12 cellular contexts compared by ENCODE assay signal in genomic region chr11:120956710-120957500, GRCh38.
DNase-seq lines count a peak whose midpoint lies in the region; ATAC-seq and TF ChIP-seq lines count a peak whose summit lies in the region.
"Had no signal": no experiment of that assay in that cellular context is flagged by ENCODE, and none has a peak within 500 bp of the region (broad histone marks: within the 10 kb centered on the region; RNA-seq: fewer than 3 reads in every experiment).

No MANE protein-coding gene starts in this region.

- peaks cover 20% of the 10 kb centered on the region for H3K4me1 Mint-ChIP-seq in stimulated activated memory B cell treated with anti-CD40 and anti-IgM and Interleukin-4, amounts not matched to agents 10 μg/mL and 1 μg/mL and 100 μg/mL, for 72 hours

- H3K4me3 ChIP-seq in upper lobe of right lung (no peak overlapping the region), vagina (no peak overlapping the region)
- H3K4me3 ChIP-seq: heart right ventricle, tibial artery had no signal

- peak; percentile 23 for DNase-seq in stimulated activated CD4-positive, alpha-beta T cell treated with anti-CD3 and anti-CD28 coated beads, Interleukin-15, amount 100 ng/mL, for 24 hours
- DNase-seq in stimulated activated CD4-positive, alpha-beta T cell treated with anti-CD3 and anti-CD28 coated beads, Interleukin-4, amount 100 ng/mL, for 1 hour = no peak
- peak; percentile 31 for DNase-seq in NCI-H526 treated with DMSO at 0.1 percent for 48 hours (lab: John Stamatoyannopoulos, UW)
- peak; percentile 12 for DNase-seq in central memory CD4-positive, alpha-beta T cell
- DNase-seq in upper lobe of right lung = no peak
- no peak for DNase-seq in vagina (ENCODE audit: extremely low spot score in 2 of 2)
- DNase-seq in COLO829 (ENCODE audit: low spot score) = no peak
- DNase-seq: effector memory CD4-positive, alpha-beta T cell; heart right ventricle; NCI-H146; tibial artery had no signal

- no peak for TF ChIP-seq POLR2A in vagina (IDR thresholded peaks at IDR 0.05)

- no peaks in the 10 kb centered on the region for H3K27me3 ChIP-seq in upper lobe of right lung
- no peaks in the 10 kb centered on the region for H3K27me3 ChIP-seq in vagina

- H3K27ac ChIP-seq in upper lobe of right lung (no peak overlapping the region), vagina (no peak overlapping the region)
- H3K27ac ChIP-seq: heart right ventricle, tibial artery had no signal

- intact Hi-C loops in upper lobe of right lung (cut with DNase I) (no loop called here), vagina (cut with DNase I) (loop anchor here (10.0 kb wide), 1 partner anchor 442 kb away; the partner anchor contains the start of gene GRIK4)

- H3K36me3 ChIP-seq in upper lobe of right lung (no peaks in the 10 kb centered on the region), vagina (no peaks in the 10 kb centered on the region)
- H3K36me3 ChIP-seq: heart right ventricle, tibial artery had no signal

- no peaks in the 10 kb centered on the region for H3K36me3 Mint-ChIP-seq in stimulated activated memory B cell treated with anti-CD40 and anti-IgM and Interleukin-4, amounts not matched to agents 10 μg/mL and 1 μg/mL and 100 μg/mL, for 72 hours

- no peak for TF ChIP-seq CTCF in upper lobe of right lung (IDR thresholded peaks at IDR 0.05)
- no peak for TF ChIP-seq CTCF in vagina (IDR thresholded peaks at IDR 0.05)

- H3K4me3 Mint-ChIP-seq in stimulated activated memory B cell treated with anti-CD40 and anti-IgM and Interleukin-4, amounts not matched to agents 10 μg/mL and 1 μg/mL and 100 μg/mL, for 72 hours = no peak overlapping the region

- H3K4me1 ChIP-seq in upper lobe of right lung (peaks cover 5% of the 10 kb centered on the region), vagina (no peaks in the 10 kb centered on the region)

- peaks cover 13% of the 10 kb centered on the region for H3K27me3 Mint-ChIP-seq in stimulated activated memory B cell treated with anti-CD40 and anti-IgM and Interleukin-4, amounts not matched to agents 10 μg/mL and 1 μg/mL and 100 μg/mL, for 72 hours

- H3K9me3 ChIP-seq in upper lobe of right lung = no peaks in the 10 kb centered on the region
- H3K9me3 ChIP-seq in vagina = no peaks in the 10 kb centered on the region
- H3K9me3 ChIP-seq: heart right ventricle, tibial artery had no signal

- H3K9me3 Mint-ChIP-seq in stimulated activated memory B cell treated with anti-CD40 and anti-IgM and Interleukin-4, amounts not matched to agents 10 μg/mL and 1 μg/mL and 100 μg/mL, for 72 hours = no peaks in the 10 kb centered on the region

- peak overlapping the region; percentile 73 for H3K27ac Mint-ChIP-seq in stimulated activated memory B cell treated with anti-CD40 and anti-IgM and Interleukin-4, amounts not matched to agents 10 μg/mL and 1 μg/mL and 100 μg/mL, for 72 hours

- no peak for ATAC-seq in stimulated activated memory B cell treated with anti-CD40 and anti-IgM and Interleukin-4, amounts not matched to agents 10 μg/mL and 1 μg/mL and 100 μg/mL, for 72 hours
- ATAC-seq in upper lobe of right lung = no peak
- ATAC-seq: heart right ventricle had no signal

Comparison
In these comparisons a context has a peak if more than half of its experiments do, and no peak if none do; other contexts are left out.
1. DNase-seq: peak in stimulated activated CD4-positive, alpha-beta T cell treated with anti-CD3 and anti-CD28 coated beads, Interleukin-15, amount 100 ng/mL, for 24 hours (single experiment), NCI-H526 treated with DMSO at 0.1 percent for 48 hours (single experiment) and central memory CD4-positive, alpha-beta T cell (single experiment); none in stimulated activated CD4-positive, alpha-beta T cell treated with anti-CD3 and anti-CD28 coated beads, Interleukin-4, amount 100 ng/mL, for 1 hour (single experiment), upper lobe of right lung (single experiment), vagina (0 of 2) and COLO829 (single experiment).